8 cellular contexts compared by ENCODE assay signal in genomic region chr19:50724522-50725217, GRCh38. TPM values are rescaled to one million over a fixed set of nuclear protein-coding genes. Genes with fewer than 3 reads are reported as not detected.
DNase-seq lines count a peak whose midpoint lies in the region; ATAC-seq, FAIRE-seq and TF ChIP-seq lines count a peak whose summit lies in the region.

No MANE protein-coding gene starts in this region.

- H3K36me3 ChIP-seq in bronchial epithelial cell (ENCODE audit: control insufficient read depth, insufficient read depth, low read length) (no peaks in the 10 kb centered on the region), small intestine (ENCODE audit: control insufficient read depth in 2 of 2, insufficient read depth in 2 of 2, low read length in 2 of 2) (no peaks in the 10 kb centered on the region)

- FAIRE-seq in bronchial epithelial cell (lab: Jason Lieb, UNC), result no peak
- no peak for FAIRE-seq in small intestine (lab: Jason Lieb, UNC)

- H3K27me3 ChIP-seq in bronchial epithelial cell (ENCODE audit: control insufficient read depth, insufficient read depth, low read length), result peaks cover 4% of the 10 kb centered on the region
- H3K27me3 ChIP-seq in small intestine (ENCODE audit: control insufficient read depth in 2 of 2, insufficient read depth in 2 of 2, low read length in 2 of 2), result peaks cover 13 to 16% of the 10 kb centered on the region in 2 donors

- peak overlapping the region; percentile 72 for H3K4me3 ChIP-seq in WI38 (ENCODE audit: low read depth, low read length)
- peak overlapping the region; percentile 46 for H3K4me3 ChIP-seq in bronchial epithelial cell (ENCODE audit: low read depth, low read length)
- H3K4me3 ChIP-seq in small intestine (ENCODE audit: low read depth in 1 of 2, low read length in 2 of 2), result peak overlapping the region; percentile 32 to 41

- H3K27ac ChIP-seq in small intestine (ENCODE audit: low read depth in 1 of 2, low read length in 1 of 2), result peak overlapping the region in 1 of 2 donors; percentile 55

- TF ChIP-seq CTCF in GM12872 (IDR thresholded peaks at IDR 0.05; ENCODE audit: insufficient read depth, low read depth, low read length) (peak; percentile 75), WI38 (IDR thresholded peaks at IDR 0.05; ENCODE audit: low read depth, low read length) (peak; percentile 96), bronchial epithelial cell (IDR thresholded peaks at IDR 0.05; ENCODE audit: insufficient read depth, low read length, severe bottlenecking) (peak; percentile 62)

- WGBS in small intestine, 3 donors, result 1 to 4% (median 2%) methylated on average over 31 to 65 of the region's 65 CpGs

- peak; percentile 73 for ATAC-seq in HG02884 (IDR thresholded peaks at IDR 0.05; ENCODE audit: unreplicated experiment)
- no peak for ATAC-seq in GM18870 (IDR thresholded peaks at IDR 0.05; ENCODE audit: unreplicated experiment)

- no peaks in the 10 kb centered on the region for H3K9me3 ChIP-seq in small intestine (ENCODE audit: control insufficient read depth, low read depth)

- peaks cover 0 to 2% of the 10 kb centered on the region in 2 donors for H3K4me1 ChIP-seq in small intestine (ENCODE audit: control insufficient read depth in 2 of 2, insufficient read depth in 1 of 2, low read depth in 1 of 2, low read length in 1 of 2)

- DNase-seq in NCI-H187 (lab: John Stamatoyannopoulos, UW) (peak; percentile 80 to 93), bronchial epithelial cell (ENCODE audit: low read depth) (peak; percentile 85), iPS-NIHi7 (ENCODE audit: extremely low spot score) (peak; percentile 99), small intestine (peak; percentile 85)

RNA-seq across cellular contexts. Expression of gene CLEC11A, which starts 1.5 kb away (rescaled TPM):
- total RNA-seq in bronchial epithelial cell, result 0.26 TPM in 2 replicates
- 1 to 10 TPM in 2 of 3 donors, not detected in 1; 1.4 to 4.7 TPM for polyA plus RNA-seq in small intestine

RNA-seq across cellular contexts. Expression of gene SHANK1, which starts 5.1 kb away (rescaled TPM):
- under 0.01 TPM in 1 of 2 replicates, not detected in the other for total RNA-seq in bronchial epithelial cell
- polyA plus RNA-seq in small intestine, result under 1 TPM in 2 of 3 donors, not detected in 1; under 0.01 to 0.46 TPM

RNA-seq across cellular contexts. Expression of gene GPR32, which starts 45.6 kb away (rescaled TPM):
- not detected in 2 replicates for total RNA-seq in bronchial epithelial cell
- not detected for polyA plus RNA-seq in small intestine
